In the genomic region with DNA sequence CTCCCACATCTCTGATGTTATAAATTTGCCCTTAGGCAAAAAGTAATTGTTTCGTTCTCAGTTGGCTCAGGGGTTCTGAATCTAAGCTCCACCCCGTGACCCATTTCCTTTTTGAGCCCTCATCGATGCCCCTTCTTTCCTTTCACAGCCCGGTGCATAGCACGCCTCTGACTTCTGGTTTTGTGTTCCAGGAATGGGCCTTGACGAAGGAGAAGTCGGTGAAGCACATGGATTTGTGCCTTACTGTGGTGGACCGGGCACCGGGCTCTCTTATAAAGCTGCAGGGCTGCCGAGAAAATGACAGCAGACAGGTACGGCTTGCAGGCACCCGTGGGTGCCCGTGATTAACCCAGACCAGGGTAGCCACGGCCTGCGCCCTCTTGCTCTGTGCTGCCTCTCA, we compare ENCODE assay signal across 14 cellular contexts.
DNase-seq lines count a peak whose midpoint lies in the region; ATAC-seq, FAIRE-seq and TF ChIP-seq lines count a peak whose summit lies in the region.
"Had no signal": no experiment of that assay in that cellular context is flagged by ENCODE, and none has a peak within 500 bp of the region (broad histone marks: within the 10 kb centered on the region; RNA-seq: fewer than 3 reads in every experiment).

No MANE protein-coding gene starts in this region.

- peaks cover 70% of the 10 kb centered on the region for H3K4me1 Mint-ChIP-seq in activated CD8-positive, alpha-beta T cell treated with anti-CD3 and anti-CD28 coated beads for 36 hours (ENCODE audit: low read depth)

- no TSS peak for BruUV-seq in HepG2 (replicated peaks; lab: Mats Ljungman, UMichigan)

- no peaks in the 10 kb centered on the region for H3K9me3 Mint-ChIP-seq in activated CD8-positive, alpha-beta T cell treated with anti-CD3 and anti-CD28 coated beads for 36 hours

- no peaks in the 10 kb centered on the region for H3K27me3 Mint-ChIP-seq in activated CD8-positive, alpha-beta T cell treated with anti-CD3 and anti-CD28 coated beads for 36 hours

- no peak for TF ChIP-seq POLR2A in HepG2 (IDR thresholded peaks at IDR 0.05; ENCODE audit: insufficient read depth in 1 of 2, low read depth in 2 of 2, low read length in 2 of 2)
- no peak for TF ChIP-seq POLR2A in H54 (IDR thresholded peaks at IDR 0.05; ENCODE audit: low read depth, low read length)

- ATAC-seq in HepG2 (no peak), GM21390 (IDR thresholded peaks at IDR 0.05; ENCODE audit: unreplicated experiment) (no peak)
- ATAC-seq in activated CD8-positive, alpha-beta T cell treated with anti-CD3 and anti-CD28 coated beads for 36 hours: peak; percentile 55
- ATAC-seq: HCT116, K562 had no signal

- H3K79me2 ChIP-seq in HepG2 (ENCODE audit: insufficient read depth, low read length): no peaks in the 10 kb centered on the region

- POLR2A ChIA-PET in HepG2 (lab: Yijun Ruan, JAX): no interaction called here
- POLR2A ChIA-PET in activated CD8-positive, alpha-beta T cell treated with anti-CD3 and anti-CD28 coated beads for 36 hours (lab: Charles Lee): interaction anchor here (0.8 to 1.2 kb wide), 2 partner anchors 27 to 196 kb away, joined by 3 read pairs; no protein-coding TSS in a partner anchor

- peaks cover 36% of the 10 kb centered on the region for H3K36me3 Mint-ChIP-seq in activated CD8-positive, alpha-beta T cell treated with anti-CD3 and anti-CD28 coated beads for 36 hours (ENCODE audit: low read depth)

- H4K20me1 ChIP-seq in HepG2 (ENCODE audit: insufficient read depth, low read length): peaks cover under 1% of the 10 kb centered on the region; the same call in 1 of the 2 replicates

- H3K4me1 ChIP-seq in liver (ENCODE audit: control insufficient read depth in 4 of 4, insufficient read depth in 4 of 4, low read length in 3 of 4): no peaks in the 10 kb centered on the region
- no peaks in the 10 kb centered on the region for H3K4me1 ChIP-seq in HepG2 (ENCODE audit: insufficient read depth, low read length)
- H3K4me1 ChIP-seq in thymus (ENCODE audit: control insufficient read depth, insufficient read depth, low read length): peaks cover 77% of the 10 kb centered on the region

- intact Hi-C loops in HepG2 (cut with micrococcal nuclease; ENCODE audit: unreplicated experiment): no loop called here
- intact Hi-C loops in activated CD8-positive, alpha-beta T cell treated with anti-CD3 and anti-CD28 coated beads for 36 hours (cut with micrococcal nuclease): no loop called here

- H3K27ac Mint-ChIP-seq in activated CD8-positive, alpha-beta T cell treated with anti-CD3 and anti-CD28 coated beads for 36 hours: peak overlapping the region; percentile 71

- DNase-seq in HepG2 (ENCODE audit: low spot score) (no peak), lung microvascular endothelial cell (ENCODE audit: low read depth in 2 of 2) (peak; percentile 59 to 71), H54 (ENCODE audit: insufficient read length, low spot score) (no peak), midbrain (lab: John Stamatoyannopoulos, UW) (no peak)
- peak; percentile 58 for DNase-seq in activated CD8-positive, alpha-beta T cell treated with anti-CD3 and anti-CD28 coated beads for 36 hours
- DNase-seq: activated CD4-positive, CD25-positive, alpha-beta regulatory T cell treated with anti-CD3 and anti-CD28 coated beads, Interleukin-2, amount 50 U/mL, for 72 hours; foreskin melanocyte had no signal

- H3K4me3 Mint-ChIP-seq in activated CD8-positive, alpha-beta T cell treated with anti-CD3 and anti-CD28 coated beads for 36 hours: peak overlapping the region; percentile 59

- no peak overlapping the region for H3K9ac ChIP-seq in liver (ENCODE audit: low read depth in 1 of 2, low read length in 2 of 2)
- no peak overlapping the region for H3K9ac ChIP-seq in HepG2 (ENCODE audit: insufficient read depth, low read depth, low read length)

- TF ChIP-seq EP300 in HepG2 (IDR thresholded peaks at IDR 0.05; ENCODE audit: low read depth in 2 of 2, low read length in 2 of 2) (no peak), HepG2 (CRISPR knock-in tag; IDR thresholded peaks at IDR 0.05; ENCODE audit: borderline replicate concordance) (no peak)

- H3K27me3 ChIP-seq in liver (ENCODE audit: control insufficient read depth in 4 of 4, insufficient read depth in 4 of 4, low read length in 3 of 4) (no peaks in the 10 kb centered on the region), HepG2 (ENCODE audit: control insufficient read depth in 1 of 2, insufficient read depth in 2 of 2, low read length in 2 of 2) (no peaks in the 10 kb centered on the region), thymus (ENCODE audit: control insufficient read depth, insufficient read depth) (no peaks in the 10 kb centered on the region)
- H3K27me3 ChIP-seq: cardiac muscle cell had no signal

- H3K9me3 ChIP-seq in liver (ENCODE audit: control insufficient read depth in 4 of 4, low read length in 3 of 4): no peaks in the 10 kb centered on the region
- no peaks in the 10 kb centered on the region for H3K9me3 ChIP-seq in HepG2 (ENCODE audit: low read length)
- H3K9me3 ChIP-seq in thymus (ENCODE audit: control insufficient read depth): no peaks in the 10 kb centered on the region

- in situ Hi-C loops in HepG2 (cut with HindIII; ENCODE audit: extremely low pct_ligation_motif_present, low pct_unique_long_range_greater_than_20kb): no loop called here

- CTCF ChIA-PET in HepG2 (lab: Yijun Ruan, JAX; ENCODE audit: low intra/inter-chr PET ratio, low total read pairs): no interaction called here
- CTCF ChIA-PET in activated CD8-positive, alpha-beta T cell treated with anti-CD3 and anti-CD28 coated beads for 36 hours (lab: Charles Lee): interaction anchor here (1.1 to 1.6 kb wide), 4 partner anchors 31 to 107 kb away, joined by 3 to 4 read pairs (median 4); no protein-coding TSS in a partner anchor

- FAIRE-seq in HepG2 (lab: Jason Lieb, UNC) (no peak), H54 (lab: Jason Lieb, UNC) (no peak)
- FAIRE-seq: K562 had no signal

- H3K4me3 ChIP-seq in liver (ENCODE audit: low read depth in 1 of 3, low read length in 3 of 3) (no peak overlapping the region), HepG2 (replicated peaks in 1 of 3; ENCODE audit: insufficient read depth in 1 of 3, low read depth in 2 of 3, low read length in 3 of 3) (no peak overlapping the region), thymus (ENCODE audit: low read length) (peak overlapping the region; percentile 7)
- H3K4me3 ChIP-seq: cardiac muscle cell, K562, smooth muscle cell had no signal

- H2AFZ ChIP-seq in HepG2 (ENCODE audit: low read length): no peak overlapping the region

- H3K36me3 ChIP-seq in liver (ENCODE audit: control insufficient read depth in 4 of 4, insufficient read depth in 3 of 4, low read depth in 1 of 4, low read length in 3 of 4) (peaks cover 4 to 69% (median 34%) of the 10 kb centered on the region in 4 donors), HepG2 (replicated peaks in 1 of 2; ENCODE audit: control insufficient read depth in 1 of 2, insufficient read depth in 2 of 2, low read length in 2 of 2) (peaks cover 4 to 27% of the 10 kb centered on the region in 2 experiments), thymus (ENCODE audit: control insufficient read depth, insufficient read depth) (peaks cover 19% of the 10 kb centered on the region)

- TF ChIP-seq RAD21 in liver (IDR thresholded peaks at IDR 0.05) (no peak), HepG2 (CRISPR knock-in tag; IDR thresholded peaks at IDR 0.05) (no peak)

- WGBS in liver: 75% methylated on average over 15 of the region's 15 CpGs
- 99% methylated on average over 8 of the region's 15 CpGs for WGBS in HepG2 (ENCODE audit: low lambda C conversion rate)
- WGBS in thymus: 26% methylated on average over 15 of the region's 15 CpGs

- H3K27ac ChIP-seq in liver (ENCODE audit: low read depth in 1 of 2, low read length in 2 of 2): no peak overlapping the region
- no peak overlapping the region for H3K27ac ChIP-seq in HepG2 (ENCODE audit: extremely low read length, insufficient read depth, low read length)
- peak overlapping the region; percentile 58 for H3K27ac ChIP-seq in thymus (ENCODE audit: low read depth)
- H3K27ac ChIP-seq: cardiac muscle cell had no signal

- TF ChIP-seq CTCF in liver (IDR thresholded peaks at IDR 0.05; ENCODE audit: low read depth, low read length, missing input control) (no peak), HepG2 (CRISPR knock-in tag; IDR thresholded peaks at IDR 0.05) (no peak)
- TF ChIP-seq CTCF in activated CD8-positive, alpha-beta T cell treated with anti-CD3 and anti-CD28 coated beads for 36 hours (IDR thresholded peaks at IDR 0.05): no peak

- H3K4me2 ChIP-seq in HepG2 (ENCODE audit: low read depth, low read length): no peak overlapping the region
- H3K4me2 ChIP-seq: smooth muscle cell had no signal

TF ChIP-seq in liver, 16 proteins besides CTCF, POLR2A, EP300 and RAD21:
- TF ChIP-seq NR2F2 (IDR thresholded peaks at IDR 0.05) (peak; percentile 39), RXRA (IDR thresholded peaks at IDR 0.05) (no peak)

TF ChIP-seq in HepG2, 621 proteins besides CTCF, POLR2A, EP300 and RAD21 (continues in another document):
- TF ChIP-seq ZNF749 (CRISPR knock-in tag; IDR thresholded peaks at IDR 0.05; ENCODE audit: borderline replicate concordance) (no peak), MLLT10 (CRISPR knock-in tag; IDR thresholded peaks at IDR 0.05) (no peak), CREM (IDR thresholded peaks at IDR 0.05) (no peak), CREM (CRISPR knock-in tag; IDR thresholded peaks at IDR 0.05) (no peak), RBM39 (IDR thresholded peaks at IDR 0.05; ENCODE audit: low read depth, low read length, poor library complexity, severe bottlenecking) (no peak)
- TF ChIP-seq, protein P1, sequence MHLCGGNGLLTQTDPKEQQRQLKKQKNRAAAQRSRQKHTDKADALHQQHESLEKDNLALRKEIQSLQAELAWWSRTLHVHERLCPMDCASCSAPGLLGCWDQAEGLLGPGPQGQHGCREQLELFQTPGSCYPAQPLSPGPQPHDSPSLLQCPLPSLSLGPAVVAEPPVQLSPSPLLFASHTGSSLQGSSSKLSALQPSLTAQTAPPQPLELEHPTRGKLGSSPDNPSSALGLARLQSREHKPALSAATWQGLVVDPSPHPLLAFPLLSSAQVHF (CRISPR knock-in tag; IDR thresholded peaks at IDR 0.05): no peak
- TF ChIP-seq, protein P2, sequence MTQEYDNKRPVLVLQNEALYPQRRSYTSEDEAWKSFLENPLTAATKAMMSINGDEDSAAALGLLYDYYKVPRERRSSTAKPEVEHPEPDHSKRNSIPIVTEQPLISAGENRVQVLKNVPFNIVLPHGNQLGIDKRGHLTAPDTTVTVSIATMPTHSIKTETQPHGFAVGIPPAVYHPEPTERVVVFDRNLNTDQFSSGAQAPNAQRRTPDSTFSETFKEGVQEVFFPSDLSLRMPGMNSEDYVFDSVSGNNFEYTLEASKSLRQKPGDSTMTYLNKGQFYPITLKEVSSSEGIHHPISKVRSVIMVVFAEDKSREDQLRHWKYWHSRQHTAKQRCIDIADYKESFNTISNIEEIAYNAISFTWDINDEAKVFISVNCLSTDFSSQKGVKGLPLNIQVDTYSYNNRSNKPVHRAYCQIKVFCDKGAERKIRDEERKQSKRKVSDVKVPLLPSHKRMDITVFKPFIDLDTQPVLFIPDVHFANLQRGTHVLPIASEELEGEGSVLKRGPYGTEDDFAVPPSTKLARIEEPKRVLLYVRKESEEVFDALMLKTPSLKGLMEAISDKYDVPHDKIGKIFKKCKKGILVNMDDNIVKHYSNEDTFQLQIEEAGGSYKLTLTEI (CRISPR knock-in tag; conservative IDR thresholded peaks at IDR 0.05): no peak

Comparison
In these comparisons a context has a peak if more than half of its experiments do, and no peak if none do; other contexts are left out.
1. DNase-seq: peak in activated CD8-positive, alpha-beta T cell treated with anti-CD3 and anti-CD28 coated beads for 36 hours (single experiment) and lung microvascular endothelial cell (2 of 2); none in HepG2 (single experiment), H54 (single experiment) and midbrain (single experiment).